ENCODE assay signal across 11 cellular contexts in genomic region chr5:41794478-41794877, GRCh38.
A peak's percentile ranks its signal among the peaks of the same experiment; 100 is the strongest.
DNase-seq lines count a peak whose midpoint lies in the region; ATAC-seq and TF ChIP-seq lines count a peak whose summit lies in the region.
"Had no signal": no experiment of that assay in that cellular context is flagged by ENCODE, and none has a peak within 500 bp of the region (broad histone marks: within the 10 kb centered on the region; RNA-seq: fewer than 3 reads in every experiment).

No MANE protein-coding gene starts in this region.

- H3K36me3 ChIP-seq in SK-N-MC (ENCODE audit: insufficient read depth, low read length) (peaks cover 14% of the 10 kb centered on the region), smooth muscle cell (ENCODE audit: low read depth) (no peaks in the 10 kb centered on the region)

- H3K27me3 ChIP-seq in smooth muscle cell (ENCODE audit: low read depth): no peaks in the 10 kb centered on the region

- TF ChIP-seq CTCF in smooth muscle cell (IDR thresholded peaks at IDR 0.05; ENCODE audit: borderline replicate concordance, insufficient read depth, poor library complexity, severe bottlenecking): no peak

- H3K27ac ChIP-seq in SK-N-MC (peak overlapping the region; percentile 92), smooth muscle cell (ENCODE audit: low read depth) (peak overlapping the region; percentile 96)
- H3K27ac ChIP-seq: HL-60 had no signal

- peaks cover 9% of the 10 kb centered on the region for H3F3A ChIP-seq in smooth muscle cell (ENCODE audit: low read depth)

- H2AFZ ChIP-seq in smooth muscle cell (ENCODE audit: low read depth): peak overlapping the region; percentile 2

- H3K9me3 ChIP-seq in SK-N-MC (ENCODE audit: low read depth, low read length) (no peaks in the 10 kb centered on the region), smooth muscle cell (replicated peaks; ENCODE audit: low read depth) (no peaks in the 10 kb centered on the region)

- H3K4me2 ChIP-seq in smooth muscle cell: peak overlapping the region; percentile 63

- H3K4me1 ChIP-seq in smooth muscle cell (ENCODE audit: low read depth): peaks cover 22% of the 10 kb centered on the region

- H3K79me2 ChIP-seq in smooth muscle cell (ENCODE audit: low read depth): no peaks in the 10 kb centered on the region

- no peaks in the 10 kb centered on the region for H4K20me1 ChIP-seq in smooth muscle cell (ENCODE audit: low read depth)

- WGBS in smooth muscle cell (ENCODE audit: low lambda C conversion rate): 0% methylated on average over 4 of the region's 4 CpGs

- H3K9ac ChIP-seq in SK-N-MC (ENCODE audit: insufficient read length) (peak overlapping the region; percentile 46), smooth muscle cell (ENCODE audit: low read depth) (peak overlapping the region; percentile 87)

- DNase-seq in NCI-H1436 treated with DMSO at 0.1 percent for 48 hours (lab: John Stamatoyannopoulos, UW): peak; percentile 8
- no peak for DNase-seq in NCI-H1436 (lab: John Stamatoyannopoulos, UW)
- DNase-seq in SK-N-MC (ENCODE audit: low read depth, low spot score): no peak
- DNase-seq in Right ventricle myocardium superior: no peak
- no peak for DNase-seq in smooth muscle cell (lab: John Stamatoyannopoulos, UW; ENCODE audit: unreplicated experiment)
- DNase-seq in stimulated activated naive CD4-positive, alpha-beta T cell (lab: John Stamatoyannopoulos, UW): no peak
- DNase-seq in stimulated activated CD4-positive, alpha-beta T cell treated with anti-CD3 and anti-CD28 coated beads, Interleukin-12 subunit alpha, Interleukin-12 subunit beta, amount 100 ng/mL, for 4 hours: no peak
- DNase-seq: AML-193, T-helper 9 cell had no signal

- H3K4me3 ChIP-seq in SK-N-MC (peak overlapping the region; percentile 47), smooth muscle cell (peak overlapping the region; percentile 4)

- ATAC-seq in Right ventricle myocardium superior (ENCODE audit: poor library complexity): peak; percentile 78
- ATAC-seq in GM21360 (IDR thresholded peaks at IDR 0.05; ENCODE audit: unreplicated experiment): no peak

- intact Hi-C loops in Right ventricle myocardium superior (cut with DNase I): no loop called here
